ENCODE assay signal across 21 cellular contexts in the genomic region with DNA sequence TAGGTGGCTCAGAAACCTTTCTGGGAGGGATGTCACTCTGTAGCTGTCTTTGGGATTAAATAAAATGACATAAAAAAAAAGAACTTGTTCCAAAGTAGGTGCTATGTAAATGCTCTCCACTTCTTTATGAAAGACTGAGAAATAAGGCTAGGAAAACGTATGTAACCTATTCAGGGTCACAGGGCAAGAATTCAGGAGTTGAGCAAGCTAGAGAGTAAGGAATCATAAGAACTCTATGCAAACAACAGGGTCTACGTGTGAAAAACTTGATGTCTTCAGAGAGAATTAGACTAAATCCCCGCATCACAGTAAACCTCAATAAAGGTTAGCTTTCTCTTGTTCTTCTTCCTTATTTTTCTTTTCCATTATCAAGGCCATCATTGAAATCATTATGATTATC. TPM values are rescaled to one million over a fixed set of nuclear protein-coding genes. Genes with fewer than 3 reads are reported as not detected.
"Had no signal": no experiment of that assay in that cellular context is flagged by ENCODE, and none has a peak within 500 bp of the region (broad histone marks: within the 10 kb centered on the region; RNA-seq: fewer than 3 reads in every experiment).

No MANE protein-coding gene starts in this region.

- H3K9me3 ChIP-seq: SK-N-SH had no signal

- DNase-seq: KBM-7, MV-4-11, NCI-H1048, NCI-H1105, NCI-H1417, NCI-H146, NCI-H1694 treated with DMSO at 0.1 percent for 48 hours, NCI-H1930, NCI-H2081, NCI-H2107, NCI-H2227 treated with DMSO at 0.1 percent for 48 hours, NCI-H524, NCI-H69, NCI-H774, PC-3, SHP77, SK-N-SH had no signal

- H3K9ac ChIP-seq: SK-N-SH had no signal

- H3K27ac ChIP-seq: RWPE1 had no signal

- ATAC-seq: Panc1, PC-3 had no signal

RNA-seq across cellular contexts. Expression of gene LAMA4, which starts 59.2 kb away (rescaled TPM):
- total RNA-seq: HT-29, NCI-H460 had no signal
